Comparison of ENCODE assay signal across 22 cellular contexts in the genomic region with DNA sequence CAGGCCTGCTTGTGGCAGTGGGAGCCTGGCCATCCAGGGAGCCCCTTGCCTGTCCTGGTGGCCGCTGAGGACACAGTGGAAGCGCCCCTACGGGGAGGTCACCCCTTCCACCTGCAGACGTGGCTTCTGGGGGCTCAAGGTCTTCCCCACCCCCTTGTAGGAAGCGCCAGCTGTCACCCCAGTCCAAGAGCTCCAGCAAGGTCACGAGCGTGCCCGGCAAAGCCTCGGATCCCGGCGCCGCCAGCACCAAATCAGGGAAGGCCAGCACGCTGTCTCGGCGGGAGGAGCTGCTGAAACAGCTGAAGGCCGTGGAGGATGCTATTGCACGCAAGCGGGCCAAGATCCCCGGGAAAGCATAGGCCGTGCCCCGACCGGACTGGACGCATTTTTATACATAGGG. TPM values are rescaled to one million over a fixed set of nuclear protein-coding genes. Genes with fewer than 3 reads are reported as not detected.
A peak's percentile ranks its signal among the peaks of the same experiment; 100 is the strongest.
DNase-seq lines count a peak whose midpoint lies in the region; ATAC-seq, FAIRE-seq and TF ChIP-seq lines count a peak whose summit lies in the region.
"Had no signal": no experiment of that assay in that cellular context is flagged by ENCODE, and none has a peak within 500 bp of the region (broad histone marks: within the 10 kb centered on the region; RNA-seq: fewer than 3 reads in every experiment).

No MANE protein-coding gene starts in this region.

- DNase-seq in heart left ventricle (peak in 1 of 5 donors; percentile 47), right cardiac atrium (no peak), RWPE2 (ENCODE audit: low spot score) (peak; percentile 64), HepG2 (ENCODE audit: low spot score) (no peak), KBM-7 (no peak)
- DNase-seq: C1 segment of cervical spinal cord; CD4-positive, CD25-positive, alpha-beta regulatory T cell; CD8-positive, alpha-beta memory T cell; COR-L47; DMS 273 treated with DMSO at 0.1 percent for 48 hours; DMS53; DND-41; EL; H9 had no signal

- no peak for ATAC-seq in heart left ventricle
- ATAC-seq in right cardiac atrium = no peak
- no peak for ATAC-seq in RWPE2 (ENCODE audit: low read depth)
- ATAC-seq in HepG2 = no peak
- no peak for ATAC-seq in HG03045 (IDR thresholded peaks at IDR 0.05; ENCODE audit: unreplicated experiment)
- ATAC-seq: GM12878 had no signal

- H4K20me1 ChIP-seq in BLaER1 = peaks cover 28% of the 10 kb centered on the region
- peaks cover 3% of the 10 kb centered on the region; the same call in 1 of the 2 replicates for H4K20me1 ChIP-seq in HepG2 (ENCODE audit: insufficient read depth, low read length)

- CTCF ChIA-PET in HepG2 (lab: Yijun Ruan, JAX; ENCODE audit: low intra/inter-chr PET ratio, low total read pairs) = no interaction called here

- TF ChIP-seq EP300 in HepG2 (IDR thresholded peaks at IDR 0.05; ENCODE audit: low read depth in 2 of 2, low read length in 2 of 2) (no peak), HepG2 (CRISPR knock-in tag; IDR thresholded peaks at IDR 0.05; ENCODE audit: borderline replicate concordance) (no peak)

- peaks cover 0 to 68% (median 53%) of the 10 kb centered on the region in 9 donors for H3K36me3 ChIP-seq in heart left ventricle
- H3K36me3 ChIP-seq in BLaER1 = peaks cover 45% of the 10 kb centered on the region
- H3K36me3 ChIP-seq in RWPE2 (ENCODE audit: low read depth) = peaks cover 53% of the 10 kb centered on the region
- peaks cover 24 to 68% of the 10 kb centered on the region in 2 experiments for H3K36me3 ChIP-seq in HepG2 (replicated peaks in 1 of 2; ENCODE audit: control insufficient read depth in 1 of 2, insufficient read depth in 2 of 2, low read length in 2 of 2)

- no TSS peak for BruUV-seq in HepG2 (replicated peaks; lab: Mats Ljungman, UMichigan)

- H3K9me3 ChIP-seq in heart left ventricle = no peaks in the 10 kb centered on the region
- no peaks in the 10 kb centered on the region for H3K9me3 ChIP-seq in right cardiac atrium (ENCODE audit: control insufficient read depth, low read length)
- no peaks in the 10 kb centered on the region for H3K9me3 ChIP-seq in BLaER1
- no peaks in the 10 kb centered on the region for H3K9me3 ChIP-seq in RWPE2 (ENCODE audit: severe bottlenecking)
- H3K9me3 ChIP-seq in HepG2 (ENCODE audit: low read length) = no peaks in the 10 kb centered on the region

- no peak for TF ChIP-seq RAD21 in HepG2 (CRISPR knock-in tag; IDR thresholded peaks at IDR 0.05)

- no peaks in the 10 kb centered on the region for H3K79me2 ChIP-seq in HepG2 (ENCODE audit: insufficient read depth, low read length)

- WGBS in heart left ventricle, 4 donors = 86 to 93% (median 88%) methylated on average over 16 to 23 of the region's 23 CpGs
- WGBS in right cardiac atrium = 89% methylated on average over 23 of the region's 23 CpGs
- 98% methylated on average over 23 of the region's 23 CpGs for WGBS in HepG2 (ENCODE audit: low lambda C conversion rate)

- H3K4me2 ChIP-seq in BLaER1 (peak overlapping the region; percentile 96), HepG2 (ENCODE audit: low read depth, low read length) (no peak overlapping the region)

- H2AFZ ChIP-seq in HepG2 (ENCODE audit: low read length) = no peak overlapping the region

- intact Hi-C loops in heart left ventricle (cut with DNase I) (no loop called here), right cardiac atrium (cut with DNase I) (no loop called here), HepG2 (cut with micrococcal nuclease; ENCODE audit: unreplicated experiment) (no loop called here)

- no peak for FAIRE-seq in HepG2 (lab: Jason Lieb, UNC)
- FAIRE-seq: GM12878, H1 had no signal

- TF ChIP-seq POLR2A in heart left ventricle (IDR thresholded peaks at IDR 0.05) (no peak), HepG2 (IDR thresholded peaks at IDR 0.05; ENCODE audit: insufficient read depth in 1 of 2, low read depth in 2 of 2, low read length in 2 of 2) (no peak)

- TF ChIP-seq CTCF in heart left ventricle (IDR thresholded peaks at IDR 0.05) = no peak
- no peak for TF ChIP-seq CTCF in RWPE2 (IDR thresholded peaks at IDR 0.05; ENCODE audit: poor library complexity, severe bottlenecking)
- TF ChIP-seq CTCF in HepG2 (CRISPR knock-in tag; IDR thresholded peaks at IDR 0.05) = no peak

- POLR2A ChIA-PET in HepG2 (lab: Yijun Ruan, JAX) = no interaction called here

- peaks cover 0 to 10% (median 0%) of the 10 kb centered on the region in 9 donors for H3K27me3 ChIP-seq in heart left ventricle
- H3K27me3 ChIP-seq in right cardiac atrium (ENCODE audit: control insufficient read depth, insufficient read depth) = no peaks in the 10 kb centered on the region
- peaks cover 11% of the 10 kb centered on the region for H3K27me3 ChIP-seq in BLaER1
- H3K27me3 ChIP-seq in RWPE2 (ENCODE audit: insufficient read depth, poor library complexity, severe bottlenecking) = no peaks in the 10 kb centered on the region
- no peaks in the 10 kb centered on the region for H3K27me3 ChIP-seq in HepG2 (ENCODE audit: control insufficient read depth in 1 of 2, insufficient read depth in 2 of 2, low read length in 2 of 2)

- H3K4me1 ChIP-seq in heart left ventricle (peaks cover 0 to 42% (median 22%) of the 10 kb centered on the region in 12 donors), right cardiac atrium (ENCODE audit: control insufficient read depth, insufficient read depth, low read length) (peaks cover 6% of the 10 kb centered on the region), BLaER1 (peaks cover 100% of the 10 kb centered on the region), RWPE2 (ENCODE audit: insufficient read depth, poor library complexity, severe bottlenecking) (no peaks in the 10 kb centered on the region), HepG2 (ENCODE audit: insufficient read depth, low read length) (no peaks in the 10 kb centered on the region)

- peak overlapping the region; percentile 43; the same call in 1 of the 2 replicates for H3K9ac ChIP-seq in BLaER1
- H3K9ac ChIP-seq in HepG2 (ENCODE audit: insufficient read depth, low read depth, low read length) = no peak overlapping the region

- H3K4me3 ChIP-seq in heart left ventricle (no peak overlapping the region), right cardiac atrium (ENCODE audit: low read length) (no peak overlapping the region), BLaER1 (no peak overlapping the region), RWPE2 (ENCODE audit: severe bottlenecking) (no peak overlapping the region), HepG2 (replicated peaks in 1 of 3; ENCODE audit: insufficient read depth in 1 of 3, low read depth in 2 of 3, low read length in 3 of 3) (no peak overlapping the region)
- H3K4me3 ChIP-seq: GM12878 had no signal

- H3K27ac ChIP-seq in heart left ventricle (peak overlapping the region in 9 of 12 donors; percentile 3 to 74 (median 42)), right cardiac atrium (ENCODE audit: low read length) (no peak overlapping the region), BLaER1 (peak overlapping the region; percentile 63), RWPE2 (ENCODE audit: poor library complexity, severe bottlenecking) (no peak overlapping the region), HepG2 (ENCODE audit: extremely low read length, insufficient read depth, low read length) (no peak overlapping the region)
- H3K27ac ChIP-seq: 22Rv1 had no signal

- in situ Hi-C loops in HepG2 (cut with HindIII; ENCODE audit: extremely low pct_ligation_motif_present, low pct_unique_long_range_greater_than_20kb) = no loop called here
- in situ Hi-C loops in KBM-7 (cut with MboI; ENCODE audit: low pct_unique_long_range_greater_than_20kb, low sequenced_read_pairs) = no loop called here

RNA-seq across cellular contexts. Expression of a gene that starts 7.4 kb away (rescaled TPM):
- total RNA-seq in heart left ventricle = not detected
- polyA plus RNA-seq in heart left ventricle = not detected
- total RNA-seq in right cardiac atrium = not detected
- not detected for polyA plus RNA-seq in right cardiac atrium
- total RNA-seq in HepG2 (2016; rRNA removed; fragmentation: Illumina TruSeq; extraction: Trizol) = not detected in 2 replicates
- total RNA-seq in HepG2 (2016; cell fraction: cytosol; rRNA removed; fragmentation: Illumina TruSeq; extraction: Trizol; ENCODE audit: low read depth) = not detected in 2 replicates
- total RNA-seq in HepG2 (2016; cell fraction: insoluble cytoplasmic fraction; rRNA removed; fragmentation: Illumina TruSeq; extraction: Trizol) = not detected in 2 replicates
- total RNA-seq in HepG2 (2016; cell fraction: membrane; rRNA removed; fragmentation: Illumina TruSeq; extraction: Trizol) = not detected in 2 replicates
- total RNA-seq in HepG2 (2016; cell fraction: nucleus; rRNA removed; fragmentation: Illumina TruSeq; extraction: Trizol) = not detected in 2 replicates
- not detected in 2 replicates for polyA plus RNA-seq in HepG2 (2011; rRNA removed)
- not detected in 2 replicates for polyA plus RNA-seq in HepG2 (2011; cell fraction: cytosol; rRNA removed)
- polyA plus RNA-seq in HepG2 (2011; cell fraction: nucleus; rRNA removed) = not detected in 2 replicates
- polyA plus RNA-seq in HepG2 (2012) = not detected in 2 replicates
- polyA plus RNA-seq in HepG2 (2016; cell fraction: cytosol; fragmentation: Illumina TruSeq; extraction: Trizol; ENCODE audit: low read depth) = not detected in 2 replicates
- not detected in 2 replicates for polyA plus RNA-seq in HepG2 (2016; cell fraction: insoluble cytoplasmic fraction; fragmentation: Illumina TruSeq; extraction: Trizol; ENCODE audit: low read depth)
- polyA plus RNA-seq in HepG2 (2016; cell fraction: membrane; fragmentation: Illumina TruSeq; extraction: Trizol; ENCODE audit: low read depth) = not detected in 2 replicates
- polyA plus RNA-seq in HepG2 (2016; cell fraction: nucleus; fragmentation: Illumina TruSeq; extraction: Trizol; ENCODE audit: insufficient read depth, low read depth) = not detected in 2 replicates
- not detected in 2 replicates for polyA minus RNA-seq in HepG2 (2011; rRNA and poly(A)+ RNA removed; ENCODE audit: low replicate concordance)
- polyA minus RNA-seq in HepG2 (2011; cell fraction: cytosol; rRNA and poly(A)+ RNA removed) = not detected in 2 replicates
- polyA minus RNA-seq in HepG2 (2011; cell fraction: nucleus; rRNA and poly(A)+ RNA removed) = not detected in 2 replicates
- total RNA-seq: G401, GM12878 had no signal
- polyA plus RNA-seq: AG04450; CD4-positive, CD25-positive, alpha-beta regulatory T cell; CD8-positive, alpha-beta memory T cell; GM12878 had no signal

RNA-seq across cellular contexts. Expression of a gene that starts 19.9 kb away (rescaled TPM):
- total RNA-seq in heart left ventricle (100 to 1,000 TPM in 1 of 9 donors, 10 to 100 TPM in 8; 22.6 to 227 (median 34.4) TPM), right cardiac atrium (100 to 1,000 TPM in 1 of 4 donors, 10 to 100 TPM in 3; 53.9 to 101 (median 70.7) TPM), HepG2 (2016; rRNA removed; fragmentation: Illumina TruSeq; extraction: Trizol) (84.2 and 250 TPM in 2 replicates)
- polyA plus RNA-seq in heart left ventricle (10 to 100 TPM; 46.5 to 48.8 TPM), right cardiac atrium (84.2 TPM), HepG2 (2011; rRNA removed) (196 and 258 TPM in 2 replicates)
- total RNA-seq in HepG2 (2016; cell fraction: cytosol; rRNA removed; fragmentation: Illumina TruSeq; extraction: Trizol; ENCODE audit: low read depth) = 92.1 and 114 TPM in 2 replicates
- total RNA-seq in HepG2 (2016; cell fraction: insoluble cytoplasmic fraction; rRNA removed; fragmentation: Illumina TruSeq; extraction: Trizol) = 90.4 and 246 TPM in 2 replicates
- 55.3 and 74.3 TPM in 2 replicates for total RNA-seq in HepG2 (2016; cell fraction: membrane; rRNA removed; fragmentation: Illumina TruSeq; extraction: Trizol)
- 170 and 197 TPM in 2 replicates for total RNA-seq in HepG2 (2016; cell fraction: nucleus; rRNA removed; fragmentation: Illumina TruSeq; extraction: Trizol)
- polyA plus RNA-seq in HepG2 (2011; cell fraction: cytosol; rRNA removed) = 338 and 484 TPM in 2 replicates
- polyA plus RNA-seq in HepG2 (2011; cell fraction: nucleus; rRNA removed) = 620 and 660 TPM in 2 replicates
- 207 and 213 TPM in 2 replicates for polyA plus RNA-seq in HepG2 (2012)
- 111 and 128 TPM in 2 replicates for polyA plus RNA-seq in HepG2 (2016; cell fraction: cytosol; fragmentation: Illumina TruSeq; extraction: Trizol; ENCODE audit: low read depth)
- polyA plus RNA-seq in HepG2 (2016; cell fraction: insoluble cytoplasmic fraction; fragmentation: Illumina TruSeq; extraction: Trizol; ENCODE audit: low read depth) = 97.6 and 108 TPM in 2 replicates
- polyA plus RNA-seq in HepG2 (2016; cell fraction: membrane; fragmentation: Illumina TruSeq; extraction: Trizol; ENCODE audit: low read depth) = 58.9 and 66.6 TPM in 2 replicates
- 462 and 471 TPM in 2 replicates for polyA plus RNA-seq in HepG2 (2016; cell fraction: nucleus; fragmentation: Illumina TruSeq; extraction: Trizol; ENCODE audit: insufficient read depth, low read depth)
- polyA minus RNA-seq in HepG2 (2011; rRNA and poly(A)+ RNA removed; ENCODE audit: low replicate concordance) = 170 and 432 TPM in 2 replicates
- 173 and 183 TPM in 2 replicates for polyA minus RNA-seq in HepG2 (2011; cell fraction: cytosol; rRNA and poly(A)+ RNA removed)
- polyA minus RNA-seq in HepG2 (2011; cell fraction: nucleus; rRNA and poly(A)+ RNA removed) = 79.1 and 82.6 TPM in 2 replicates

RNA-seq across cellular contexts. Expression of a gene that starts 31.9 kb away (rescaled TPM):
- total RNA-seq in heart left ventricle (10 to 100 TPM; 17.5 to 26.8 (median 20.6) TPM), right cardiac atrium (10 to 100 TPM; 29.8 to 32.0 (median 31.2) TPM), HepG2 (2016; rRNA removed; fragmentation: Illumina TruSeq; extraction: Trizol) (128 and 187 TPM in 2 replicates)
- polyA plus RNA-seq in heart left ventricle (10 to 100 TPM; 22.3 to 41.2 TPM), right cardiac atrium (35.9 TPM), HepG2 (2011; rRNA removed) (28.1 and 68.9 TPM in 2 replicates)
- total RNA-seq in HepG2 (2016; cell fraction: cytosol; rRNA removed; fragmentation: Illumina TruSeq; extraction: Trizol; ENCODE audit: low read depth) = 86.8 and 92.1 TPM in 2 replicates
- total RNA-seq in HepG2 (2016; cell fraction: insoluble cytoplasmic fraction; rRNA removed; fragmentation: Illumina TruSeq; extraction: Trizol) = 110 and 194 TPM in 2 replicates
- 93.3 and 93.5 TPM in 2 replicates for total RNA-seq in HepG2 (2016; cell fraction: membrane; rRNA removed; fragmentation: Illumina TruSeq; extraction: Trizol)
- 150 and 173 TPM in 2 replicates for total RNA-seq in HepG2 (2016; cell fraction: nucleus; rRNA removed; fragmentation: Illumina TruSeq; extraction: Trizol)
- 33.1 and 34.9 TPM in 2 replicates for polyA plus RNA-seq in HepG2 (2011; cell fraction: cytosol; rRNA removed)
- 340 and 407 TPM in 2 replicates for polyA plus RNA-seq in HepG2 (2011; cell fraction: nucleus; rRNA removed)
- polyA plus RNA-seq in HepG2 (2012) = 81.3 and 104 TPM in 2 replicates
- 49.5 and 55.8 TPM in 2 replicates for polyA plus RNA-seq in HepG2 (2016; cell fraction: cytosol; fragmentation: Illumina TruSeq; extraction: Trizol; ENCODE audit: low read depth)
- 117 and 128 TPM in 2 replicates for polyA plus RNA-seq in HepG2 (2016; cell fraction: insoluble cytoplasmic fraction; fragmentation: Illumina TruSeq; extraction: Trizol; ENCODE audit: low read depth)
- polyA plus RNA-seq in HepG2 (2016; cell fraction: membrane; fragmentation: Illumina TruSeq; extraction: Trizol; ENCODE audit: low read depth) = 64.4 TPM in 2 replicates
- polyA plus RNA-seq in HepG2 (2016; cell fraction: nucleus; fragmentation: Illumina TruSeq; extraction: Trizol; ENCODE audit: insufficient read depth, low read depth) = 435 and 459 TPM in 2 replicates
- polyA minus RNA-seq in HepG2 (2011; rRNA and poly(A)+ RNA removed; ENCODE audit: low replicate concordance) = 8.9 and 43.8 TPM in 2 replicates
- 24.2 and 37.5 TPM in 2 replicates for polyA minus RNA-seq in HepG2 (2011; cell fraction: cytosol; rRNA and poly(A)+ RNA removed)
- 34.4 and 55.3 TPM in 2 replicates for polyA minus RNA-seq in HepG2 (2011; cell fraction: nucleus; rRNA and poly(A)+ RNA removed)

RNA-seq across cellular contexts. Expression of a gene that starts 55.4 kb away (rescaled TPM):
- total RNA-seq in heart left ventricle (1 to 10 TPM in 6 of 9 donors, under 1 TPM in 3; 0.76 to 9.5 (median 1.4) TPM), right cardiac atrium (1 to 10 TPM in 3 of 4 donors, under 1 TPM in 1; 0.39 to 2.8 (median 1.6) TPM), HepG2 (2016; rRNA removed; fragmentation: Illumina TruSeq; extraction: Trizol) (0.09 and 0.18 TPM in 2 replicates)
- polyA plus RNA-seq in heart left ventricle (1 to 10 TPM; 1.7 to 4.4 TPM), right cardiac atrium (2.7 TPM), HepG2 (2011; rRNA removed) (0.18 and 0.40 TPM in 2 replicates)
- total RNA-seq in HepG2 (2016; cell fraction: cytosol; rRNA removed; fragmentation: Illumina TruSeq; extraction: Trizol; ENCODE audit: low read depth) = not detected in 2 replicates
- total RNA-seq in HepG2 (2016; cell fraction: insoluble cytoplasmic fraction; rRNA removed; fragmentation: Illumina TruSeq; extraction: Trizol) = 0.13 and 0.17 TPM in 2 replicates
- 0.12 TPM in 1 of 2 replicates, not detected in the other for total RNA-seq in HepG2 (2016; cell fraction: membrane; rRNA removed; fragmentation: Illumina TruSeq; extraction: Trizol)
- not detected in 2 replicates for total RNA-seq in HepG2 (2016; cell fraction: nucleus; rRNA removed; fragmentation: Illumina TruSeq; extraction: Trizol)
- 0.18 and 0.44 TPM in 2 replicates for polyA plus RNA-seq in HepG2 (2011; cell fraction: cytosol; rRNA removed)
- polyA plus RNA-seq in HepG2 (2011; cell fraction: nucleus; rRNA removed) = 0.35 and 0.64 TPM in 2 replicates
- polyA plus RNA-seq in HepG2 (2012) = 0.40 and 0.47 TPM in 2 replicates
- 0.08 TPM in 1 of 2 replicates, not detected in the other for polyA plus RNA-seq in HepG2 (2016; cell fraction: cytosol; fragmentation: Illumina TruSeq; extraction: Trizol; ENCODE audit: low read depth)
- polyA plus RNA-seq in HepG2 (2016; cell fraction: insoluble cytoplasmic fraction; fragmentation: Illumina TruSeq; extraction: Trizol; ENCODE audit: low read depth) = 0.26 TPM in 1 of 2 replicates, not detected in the other
- polyA plus RNA-seq in HepG2 (2016; cell fraction: membrane; fragmentation: Illumina TruSeq; extraction: Trizol; ENCODE audit: low read depth) = 0.15 and 0.21 TPM in 2 replicates
- 0.27 TPM in 1 of 2 replicates, not detected in the other for polyA plus RNA-seq in HepG2 (2016; cell fraction: nucleus; fragmentation: Illumina TruSeq; extraction: Trizol; ENCODE audit: insufficient read depth, low read depth)
- 0.84 TPM in 1 of 2 replicates, not detected in the other for polyA minus RNA-seq in HepG2 (2011; rRNA and poly(A)+ RNA removed; ENCODE audit: low replicate concordance)
- not detected in 2 replicates for polyA minus RNA-seq in HepG2 (2011; cell fraction: cytosol; rRNA and poly(A)+ RNA removed)
- polyA minus RNA-seq in HepG2 (2011; cell fraction: nucleus; rRNA and poly(A)+ RNA removed) = not detected in 2 replicates
- total RNA-seq: A673 had no signal

Comparison
In these comparisons a context has a peak if more than half of its experiments do, and no peak if none do; other contexts are left out.
1. H3K27ac ChIP-seq: peak in heart left ventricle (9 of 12) and BLaER1 (single experiment); none in right cardiac atrium (single experiment), RWPE2 (single experiment) and HepG2 (single experiment).